8 cellular contexts compared by ENCODE assay signal in genomic region chr11:95788921-95789505, GRCh38. TPM values are rescaled to one million over a fixed set of nuclear protein-coding genes. Genes with fewer than 3 reads are reported as not detected.
A peak's percentile ranks its signal among the peaks of the same experiment; 100 is the strongest.
DNase-seq lines count a peak whose midpoint lies in the region; ATAC-seq, FAIRE-seq and TF ChIP-seq lines count a peak whose summit lies in the region.

No MANE protein-coding gene starts in this region.

- H3K36me3 Mint-ChIP-seq in astrocyte (ENCODE audit: low read depth, unreplicated experiment) = no peaks in the 10 kb centered on the region

- TF ChIP-seq CTCF in OCI-LY7 (conservative IDR thresholded peaks at IDR 0.05; ENCODE audit: low read length) = peak; percentile 63
- TF ChIP-seq CTCF in astrocyte (IDR thresholded peaks at IDR 0.05; ENCODE audit: insufficient read depth, low read depth, low read length) = peak; percentile 23
- TF ChIP-seq CTCF in smooth muscle cell (IDR thresholded peaks at IDR 0.05; ENCODE audit: borderline replicate concordance, insufficient read depth, poor library complexity, severe bottlenecking) = peak; percentile 35

- intact Hi-C loops in OCI-LY7 (cut with micrococcal nuclease; ENCODE audit: unreplicated experiment) = loop anchor here (5.0 kb wide), 1 partner anchor 722 kb away; the partner anchor contains the start of gene SRSF8

- peak; percentile 39 for DNase-seq in Caki2 (ENCODE audit: low read depth)
- peak; percentile 79 for DNase-seq in GM23248
- peak; percentile 63 for DNase-seq in OCI-LY7 (ENCODE audit: low spot score)
- DNase-seq in astrocyte (ENCODE audit: low read depth) = peak; percentile 36
- peak; percentile 49 for DNase-seq in smooth muscle cell (lab: John Stamatoyannopoulos, UW; ENCODE audit: unreplicated experiment)
- DNase-seq in T1000 (lab: John Stamatoyannopoulos, UW) = no peak

- H3K27ac ChIP-seq in GM23248 (peak overlapping the region; percentile 96), OCI-LY7 (ENCODE audit: low read depth, low read length, poor library complexity, severe bottlenecking) (peak overlapping the region; percentile 94), astrocyte (ENCODE audit: low read depth, low read length) (peak overlapping the region; percentile 99), smooth muscle cell (ENCODE audit: low read depth) (peak overlapping the region; percentile 98)

- POLR2A ChIA-PET in OCI-LY7 (lab: Charles Lee) = interaction anchor here (0.7 to 4.1 kb wide), 10 partner anchors 10 to 721 kb away, joined by 3 to 30 read pairs (median 4); partner anchors contain the start of genes CCDC82 and SRSF8

- peak overlapping the region; percentile 92 for H2AFZ ChIP-seq in GM23248
- H2AFZ ChIP-seq in OCI-LY7 (ENCODE audit: low read length) = peak overlapping the region; percentile 42; the same call in 1 of the 2 replicates
- peak overlapping the region; percentile 74 for H2AFZ ChIP-seq in astrocyte (ENCODE audit: low read depth, low read length)
- peak overlapping the region; percentile 82 for H2AFZ ChIP-seq in smooth muscle cell (ENCODE audit: low read depth)

- H3K9me3 Mint-ChIP-seq in astrocyte (ENCODE audit: unreplicated experiment) = no peaks in the 10 kb centered on the region

- peak overlapping the region; percentile 87 for H3K4me3 ChIP-seq in GM23248
- peak overlapping the region; percentile 83 for H3K4me3 ChIP-seq in OCI-LY7 (ENCODE audit: low read depth, low read length, poor library complexity, severe bottlenecking)
- H3K4me3 ChIP-seq in astrocyte (ENCODE audit: insufficient read depth, low read depth, low read length) = peak overlapping the region; percentile 96
- H3K4me3 ChIP-seq in iPS-11a (ENCODE audit: low read depth, low read length) = peak overlapping the region; percentile 72
- H3K4me3 ChIP-seq in smooth muscle cell = peak overlapping the region; percentile 74

- no peaks in the 10 kb centered on the region for H3K27me3 Mint-ChIP-seq in astrocyte (ENCODE audit: low read depth, unreplicated experiment)

- peaks cover 18% of the 10 kb centered on the region for H3K4me1 Mint-ChIP-seq in astrocyte (ENCODE audit: low read depth, unreplicated experiment)

- H3K36me3 ChIP-seq in GM23248 (ENCODE audit: low read depth) = peaks cover 29% of the 10 kb centered on the region; the same call in 1 of the 2 replicates
- H3K36me3 ChIP-seq in OCI-LY7 (ENCODE audit: insufficient read depth, low read length) = peaks cover 41% of the 10 kb centered on the region
- H3K36me3 ChIP-seq in astrocyte (ENCODE audit: insufficient read depth, low read length) = peaks cover 10% of the 10 kb centered on the region
- H3K36me3 ChIP-seq in smooth muscle cell (ENCODE audit: low read depth) = peaks cover 3% of the 10 kb centered on the region

- in situ Hi-C loops in Caki2 (cut with HindIII; ENCODE audit: low pct_unique_long_range_greater_than_20kb, low sequenced_read_pairs) (no loop called here), GM23248 (cut with MboI) (no loop called here)

- peak overlapping the region; percentile 73 for H3K27ac Mint-ChIP-seq in astrocyte (ENCODE audit: unreplicated experiment)

- H3F3A ChIP-seq in GM23248 (ENCODE audit: insufficient read depth) (peaks cover 4% of the 10 kb centered on the region; the same call in 1 of the 2 replicates), smooth muscle cell (ENCODE audit: low read depth) (no peaks in the 10 kb centered on the region)

- H3K9ac ChIP-seq in GM23248 (peak overlapping the region; percentile 96), astrocyte (ENCODE audit: low read length) (peak overlapping the region; percentile 95), smooth muscle cell (ENCODE audit: low read depth) (peak overlapping the region; percentile 98)

- H3K4me3 Mint-ChIP-seq in astrocyte (ENCODE audit: unreplicated experiment) = peak overlapping the region; percentile 88

- no peak for FAIRE-seq in astrocyte (lab: Jason Lieb, UNC)

- BruUV-seq in OCI-LY7 (replicated peaks; lab: Mats Ljungman, UMichigan) = no TSS peak

- ATAC-seq in HG02610 (IDR thresholded peaks at IDR 0.05; ENCODE audit: unreplicated experiment) = no peak

- no peaks in the 10 kb centered on the region for H4K20me1 ChIP-seq in GM23248 (ENCODE audit: insufficient read depth)
- H4K20me1 ChIP-seq in OCI-LY7 (ENCODE audit: insufficient read depth, low read length) = peaks cover 40% of the 10 kb centered on the region
- peaks cover 6% of the 10 kb centered on the region for H4K20me1 ChIP-seq in astrocyte (ENCODE audit: insufficient read depth, low read length)
- H4K20me1 ChIP-seq in smooth muscle cell (ENCODE audit: low read depth) = no peaks in the 10 kb centered on the region

- H3K79me2 ChIP-seq in GM23248 (ENCODE audit: insufficient read depth) (peaks cover 73% of the 10 kb centered on the region), OCI-LY7 (ENCODE audit: insufficient read depth, low read depth, low read length) (peaks cover 69% of the 10 kb centered on the region), astrocyte (ENCODE audit: insufficient read depth, low read length) (peaks cover 58% of the 10 kb centered on the region), smooth muscle cell (ENCODE audit: low read depth) (peaks cover 71% of the 10 kb centered on the region)

- CTCF ChIA-PET in OCI-LY7 (lab: Charles Lee; ENCODE audit: unreplicated experiment) = interaction anchor here (0.6 kb wide), 2 partner anchors 690 to 721 kb away, joined by 3 to 5 read pairs; no protein-coding TSS in a partner anchor

- 0 to 1% methylated on average over 28 to 33 of the region's 34 CpGs for WGBS in GM23248 (ENCODE audit: low coverage in 1 of 2, low lambda C conversion rate in 2 of 2, missing lambda C conversion rate in 2 of 2), 2 experiments
- under 1% methylated on average over 30 of the region's 34 CpGs for WGBS in smooth muscle cell (ENCODE audit: low lambda C conversion rate)

- H3K4me2 ChIP-seq in GM23248 (ENCODE audit: unreplicated experiment) (peak overlapping the region; percentile 93), OCI-LY7 (ENCODE audit: low read length) (peak overlapping the region; percentile 92), astrocyte (ENCODE audit: low read length) (peak overlapping the region; percentile 96), smooth muscle cell (peak overlapping the region; percentile 89)

- H3K4me1 ChIP-seq in GM23248 (ENCODE audit: insufficient read depth) = peaks cover 13% of the 10 kb centered on the region
- peaks cover 28% of the 10 kb centered on the region for H3K4me1 ChIP-seq in OCI-LY7 (ENCODE audit: insufficient read depth, low read length, poor library complexity, severe bottlenecking)
- peaks cover 13% of the 10 kb centered on the region for H3K4me1 ChIP-seq in astrocyte (ENCODE audit: insufficient read depth, low read length)
- H3K4me1 ChIP-seq in smooth muscle cell (ENCODE audit: low read depth) = peaks cover 20% of the 10 kb centered on the region

- H3K27me3 ChIP-seq in GM23248 (replicated peaks; ENCODE audit: insufficient read depth) = no peaks in the 10 kb centered on the region
- no peaks in the 10 kb centered on the region for H3K27me3 ChIP-seq in astrocyte (ENCODE audit: insufficient read depth, low read length)
- no peaks in the 10 kb centered on the region for H3K27me3 ChIP-seq in smooth muscle cell (ENCODE audit: low read depth)

- no peaks in the 10 kb centered on the region for H3K9me2 ChIP-seq in GM23248 (ENCODE audit: insufficient read depth)
- H3K9me2 ChIP-seq in OCI-LY7 (ENCODE audit: insufficient read depth, low read length) = no peaks in the 10 kb centered on the region

- H3K9me3 ChIP-seq in GM23248 (ENCODE audit: low read depth) (no peaks in the 10 kb centered on the region), OCI-LY7 (ENCODE audit: low read length) (no peaks in the 10 kb centered on the region), astrocyte (ENCODE audit: insufficient read depth, low read depth, low read length) (no peaks in the 10 kb centered on the region), smooth muscle cell (replicated peaks; ENCODE audit: low read depth) (no peaks in the 10 kb centered on the region)

RNA-seq across cellular contexts. Expression of gene FAM76B, which starts 0.6 kb away (rescaled TPM):
- 8.9 and 12.5 TPM in 2 replicates for total RNA-seq in Caki2 (2014; rRNA removed; shearing (Covaris generic); ENCODE audit: low replicate concordance)
- total RNA-seq in GM23248 (2014; rRNA removed; shearing (Covaris generic)) = 10.4 and 15.0 TPM in 2 replicates
- polyA plus RNA-seq in GM23248 (2016; fragmentation: Nextera tagmentation; extraction: Ambion mirVana) (8.0 and 9.3 TPM in 2 replicates), smooth muscle cell (12.9 and 14.0 TPM in 2 replicates)
- 38.8 and 40.9 TPM in 2 replicates for total RNA-seq in OCI-LY7 (2014; rRNA removed; shearing (Covaris generic))
- total RNA-seq in OCI-LY7 (2022) (53.7 and 57.7 TPM in 2 replicates), astrocyte (19.7 and 26.1 TPM in 2 replicates), smooth muscle cell (31.3 and 33.4 TPM in 2 replicates)

RNA-seq across cellular contexts. Expression of gene CEP57, which starts 1.3 kb away (rescaled TPM):
- 30.1 and 30.2 TPM in 2 replicates for total RNA-seq in Caki2 (2014; rRNA removed; shearing (Covaris generic); ENCODE audit: low replicate concordance)
- 36.5 and 40.8 TPM in 2 replicates for total RNA-seq in GM23248 (2014; rRNA removed; shearing (Covaris generic))
- polyA plus RNA-seq in GM23248 (2016; fragmentation: Nextera tagmentation; extraction: Ambion mirVana) (39.7 and 41.1 TPM in 2 replicates), smooth muscle cell (37.4 and 47.6 TPM in 2 replicates)
- 53.5 and 57.7 TPM in 2 replicates for total RNA-seq in OCI-LY7 (2014; rRNA removed; shearing (Covaris generic))
- total RNA-seq in OCI-LY7 (2022) (67.4 and 75.9 TPM in 2 replicates), astrocyte (23.4 and 23.5 TPM in 2 replicates), smooth muscle cell (67.7 and 84.7 TPM in 2 replicates)

Comparison
In these comparisons a context has a peak if more than half of its experiments do, and no peak if none do; other contexts are left out.
1. H2AFZ ChIP-seq: peak in every context shown above with its lines; median percentile 92 in GM23248; 82 in smooth muscle cell; 74 in astrocyte; 42 in OCI-LY7.